Comparison of ENCODE assay signal across 8 cellular contexts in genomic region chr1:161176468-161177111, GRCh38. TPM values are rescaled to one million over a fixed set of nuclear protein-coding genes. Genes with fewer than 3 reads are reported as not detected.
A peak's percentile ranks its signal among the peaks of the same experiment; 100 is the strongest.
DNase-seq lines count a peak whose midpoint lies in the region; ATAC-seq, FAIRE-seq and TF ChIP-seq lines count a peak whose summit lies in the region.

No MANE protein-coding gene starts in this region.

- H3K9me3 ChIP-seq in astrocyte (ENCODE audit: insufficient read depth, low read depth, low read length), result no peaks in the 10 kb centered on the region
- no peaks in the 10 kb centered on the region for H3K9me3 ChIP-seq in left lung
- no peaks in the 10 kb centered on the region for H3K9me3 ChIP-seq in tibial artery

- peaks cover 11% of the 10 kb centered on the region for H4K20me1 ChIP-seq in astrocyte (ENCODE audit: insufficient read depth, low read length)

- TF ChIP-seq CTCF in astrocyte (IDR thresholded peaks at IDR 0.05; ENCODE audit: insufficient read depth, low read depth, low read length) (no peak), left lung (IDR thresholded peaks at IDR 0.05) (no peak), tibial artery (IDR thresholded peaks at IDR 0.05) (no peak)

- peak overlapping the region; percentile 100 for H3K4me2 ChIP-seq in astrocyte (ENCODE audit: low read length)

- peaks cover 23% of the 10 kb centered on the region for H3K4me1 ChIP-seq in astrocyte (ENCODE audit: insufficient read depth, low read length)
- H3K4me1 ChIP-seq in left lung, result peaks cover 13 to 32% of the 10 kb centered on the region in 2 donors
- H3K4me1 ChIP-seq in tibial artery, result peaks cover 0 to 40% (median 25%) of the 10 kb centered on the region in 4 donors

- intact Hi-C loops in left lung (cut with DNase I), result no loop called here
- intact Hi-C loops in tibial artery (cut with DNase I; ENCODE audit: low total_unique reads), result no loop called here

- peak overlapping the region; percentile 91 for H3K4me3 ChIP-seq in astrocyte (ENCODE audit: insufficient read depth, low read depth, low read length)
- peak overlapping the region; percentile 69 to 81 for H3K4me3 ChIP-seq in left lung
- peak overlapping the region; percentile 66 to 81 for H3K4me3 ChIP-seq in tibial artery

- FAIRE-seq in astrocyte (lab: Jason Lieb, UNC), result no peak

- peaks cover 19% of the 10 kb centered on the region for H3K79me2 ChIP-seq in astrocyte (ENCODE audit: insufficient read depth, low read length)

- no peak for DNase-seq in activated naive CD4-positive, alpha-beta T cell treated with anti-CD3 and anti-CD28 coated beads, Interleukin-2, amount 10 ng/mL, durations not matched to agents 7 days and 5 days
- DNase-seq in activated naive CD4-positive, alpha-beta T cell (lab: John Stamatoyannopoulos, UW), result no peak
- DNase-seq in astrocyte (ENCODE audit: low read depth) (no peak), left lung (no peak), tibial artery (no peak), HK-2 (ENCODE audit: unreplicated experiment) (no peak), mesenteric fat pad (ENCODE audit: low spot score) (no peak), NCI-H2107 treated with DMSO at 0.1 percent for 48 hours (lab: John Stamatoyannopoulos, UW; ENCODE audit: unreplicated experiment) (no peak)

- peaks cover 64% of the 10 kb centered on the region for H3K4me1 Mint-ChIP-seq in activated naive CD4-positive, alpha-beta T cell treated with anti-CD3 and anti-CD28 coated beads, Interleukin-2, amount 10 ng/mL, durations not matched to agents 7 days and 5 days
- H3K4me1 Mint-ChIP-seq in astrocyte (ENCODE audit: low read depth, unreplicated experiment), result peaks cover 21% of the 10 kb centered on the region

- H3K9me3 Mint-ChIP-seq in activated naive CD4-positive, alpha-beta T cell treated with anti-CD3 and anti-CD28 coated beads, Interleukin-2, amount 10 ng/mL, durations not matched to agents 7 days and 5 days, result no peaks in the 10 kb centered on the region
- H3K9me3 Mint-ChIP-seq in astrocyte (ENCODE audit: unreplicated experiment), result no peaks in the 10 kb centered on the region

- H3K4me3 Mint-ChIP-seq in activated naive CD4-positive, alpha-beta T cell treated with anti-CD3 and anti-CD28 coated beads, Interleukin-2, amount 10 ng/mL, durations not matched to agents 7 days and 5 days, result peak overlapping the region; percentile 94
- peak overlapping the region; percentile 99 for H3K4me3 Mint-ChIP-seq in astrocyte (ENCODE audit: unreplicated experiment)

- peak; percentile 43 for ATAC-seq in left lung

- peak overlapping the region; percentile 95 for H3K27ac Mint-ChIP-seq in activated naive CD4-positive, alpha-beta T cell treated with anti-CD3 and anti-CD28 coated beads, Interleukin-2, amount 10 ng/mL, durations not matched to agents 7 days and 5 days
- H3K27ac Mint-ChIP-seq in astrocyte (ENCODE audit: unreplicated experiment), result peak overlapping the region; percentile 98

- H2AFZ ChIP-seq in astrocyte (ENCODE audit: low read depth, low read length), result peak overlapping the region; percentile 100

- H3K36me3 ChIP-seq in astrocyte (ENCODE audit: insufficient read depth, low read length) (peaks cover 14% of the 10 kb centered on the region), left lung (peaks cover 0 to 42% of the 10 kb centered on the region in 2 donors), tibial artery (peaks cover 15 to 43% (median 17%) of the 10 kb centered on the region in 3 donors)

- H3K27ac ChIP-seq in astrocyte (ENCODE audit: low read depth, low read length) (peak overlapping the region; percentile 91), left lung (peak overlapping the region; percentile 69 to 77), tibial artery (peak overlapping the region; percentile 89 to 94)

- H3K27me3 ChIP-seq in astrocyte (ENCODE audit: insufficient read depth, low read length) (no peaks in the 10 kb centered on the region), left lung (no peaks in the 10 kb centered on the region), tibial artery (no peaks in the 10 kb centered on the region)

- peaks cover 49% of the 10 kb centered on the region for H3K36me3 Mint-ChIP-seq in activated naive CD4-positive, alpha-beta T cell treated with anti-CD3 and anti-CD28 coated beads, Interleukin-2, amount 10 ng/mL, durations not matched to agents 7 days and 5 days
- peaks cover 39% of the 10 kb centered on the region for H3K36me3 Mint-ChIP-seq in astrocyte (ENCODE audit: low read depth, unreplicated experiment)

- CTCF ChIA-PET in activated naive CD4-positive, alpha-beta T cell treated with anti-CD3 and anti-CD28 coated beads, Interleukin-2, amount 10 ng/mL, durations not matched to agents 7 days and 5 days (lab: Charles Lee), result interaction anchor here (0.9 to 3.0 kb wide), 4 partner anchors 9 to 206 kb away, joined by 3 to 12 read pairs (median 4); partner anchors contain the start of gene TOMM40L

- no peaks in the 10 kb centered on the region for H3K27me3 Mint-ChIP-seq in activated naive CD4-positive, alpha-beta T cell treated with anti-CD3 and anti-CD28 coated beads, Interleukin-2, amount 10 ng/mL, durations not matched to agents 7 days and 5 days
- H3K27me3 Mint-ChIP-seq in astrocyte (ENCODE audit: low read depth, unreplicated experiment), result no peaks in the 10 kb centered on the region

- H3K9ac ChIP-seq in astrocyte (ENCODE audit: low read length), result peak overlapping the region; percentile 98

RNA-seq across cellular contexts. Expression of gene B4GALT3, which starts 0.7 kb away (rescaled TPM):
- total RNA-seq in astrocyte, result 39.6 and 40.4 TPM in 2 replicates
- total RNA-seq in left lung, result 10 to 100 TPM; 35.3 to 35.8 TPM
- 32.1 TPM for total RNA-seq in mesenteric fat pad

RNA-seq across cellular contexts. Expression of gene PPOX, which starts 10.4 kb away (rescaled TPM):
- total RNA-seq in astrocyte, result 17.0 and 20.0 TPM in 2 replicates
- total RNA-seq in left lung, result 10 to 100 TPM; 15.2 to 18.7 TPM
- total RNA-seq in mesenteric fat pad, result 19.4 TPM

RNA-seq across cellular contexts. Expression of gene USP21, which starts 17.3 kb away (rescaled TPM):
- total RNA-seq in astrocyte (14.4 and 19.2 TPM in 2 replicates), left lung (10 to 100 TPM; 24.1 to 25.8 TPM), mesenteric fat pad (16.5 TPM)

RNA-seq across cellular contexts. Expression of gene ADAMTS4, which starts 22.3 kb away (rescaled TPM):
- total RNA-seq in astrocyte (2.7 and 5.1 TPM in 2 replicates), left lung (10 to 100 TPM; 13.4 to 15.4 TPM), mesenteric fat pad (438 TPM)

RNA-seq across cellular contexts. Expression of gene UFC1, which starts 22.8 kb away (rescaled TPM):
- total RNA-seq in astrocyte (87.5 and 91.0 TPM in 2 replicates), left lung (10 to 100 TPM; 93.8 to 99.8 TPM), mesenteric fat pad (75.5 TPM)
